ENCODE assay signal across 13 cellular contexts in genomic region chr2:145601306-145601925, GRCh38.
"Had no signal": no experiment of that assay in that cellular context is flagged by ENCODE, and none has a peak within 500 bp of the region (broad histone marks: within the 10 kb centered on the region; RNA-seq: fewer than 3 reads in every experiment).

No MANE protein-coding gene starts in this region.

- H3K4me3 ChIP-seq: psoas muscle had no signal

- ATAC-seq: activated CD8-positive, alpha-beta memory T cell treated with anti-CD3 and anti-CD28 coated beads, Interleukin-2, amount 10 ng/mL, durations not matched to agents 7 days and 5 days; psoas muscle; sciatic nerve had no signal

- H3K9me3 ChIP-seq: psoas muscle had no signal

- H3K27ac ChIP-seq: psoas muscle had no signal

- H3K4me1 ChIP-seq: psoas muscle had no signal

- DNase-seq: activated CD4-positive, alpha-beta T cell treated with anti-CD3 and anti-CD28 coated beads, Interleukin-2, amount 50 U/mL, for 48 hours; activated CD4-positive, CD25-positive, alpha-beta regulatory T cell treated with anti-CD3 and anti-CD28 coated beads, Interleukin-2, amount 50 U/mL, for 72 hours; activated CD8-positive, alpha-beta memory T cell treated with anti-CD3 and anti-CD28 coated beads, Interleukin-2, amount 10 ng/mL, durations not matched to agents 7 days and 5 days; activated effector memory CD4-positive, alpha-beta T cell treated with Interleukin-2 at 50 U/mL for 16 hours; activated T-cell treated with anti-CD3 and anti-CD28 coated beads, Interleukin-2, amount 50 U/mL, for 24 hours; hippocampal formation; naive B cell; nucleus accumbens; psoas muscle; stimulated activated CD4-positive, alpha-beta T cell treated with anti-CD3 and anti-CD28 coated beads, Interleukin-2, amount 100 ng/mL, for 24 hours; stimulated activated naive CD4-positive, alpha-beta T cell; trophoblast cell had no signal
